8 cellular contexts compared by ENCODE assay signal in genomic region chr2:127857494-127857818, GRCh38. TPM values are rescaled to one million over a fixed set of nuclear protein-coding genes. Genes with fewer than 3 reads are reported as not detected.
A peak's percentile ranks its signal among the peaks of the same experiment; 100 is the strongest.
DNase-seq lines count a peak whose midpoint lies in the region; ATAC-seq and TF ChIP-seq lines count a peak whose summit lies in the region.

No MANE protein-coding gene starts in this region.

- H3K4me3 Mint-ChIP-seq in endothelial cell (ENCODE audit: unreplicated experiment), result peak overlapping the region; percentile 93
- H3K4me3 Mint-ChIP-seq in natural killer cell, result peak overlapping the region; percentile 92

- intact Hi-C loops in natural killer cell (cut with micrococcal nuclease), result loop anchor here (2.0 to 5.0 kb wide), 3 partner anchors 47 to 170 kb away; partner anchors contain the start of genes SAP130, SFT2D3 and WDR33

- H3K9me3 Mint-ChIP-seq in endothelial cell (ENCODE audit: unreplicated experiment) (no peaks in the 10 kb centered on the region), natural killer cell (no peaks in the 10 kb centered on the region)

- no peaks in the 10 kb centered on the region for H3K9me3 ChIP-seq in HUES48 (ENCODE audit: control insufficient read depth, insufficient read depth, low read length)

- H3K4me3 ChIP-seq in HUES48 (ENCODE audit: low read depth, low read length), result peak overlapping the region; percentile 76

- H3K27ac Mint-ChIP-seq in endothelial cell (ENCODE audit: unreplicated experiment) (peak overlapping the region; percentile 79), natural killer cell (peak overlapping the region; percentile 82 to 89)

- H3K36me3 Mint-ChIP-seq in endothelial cell (ENCODE audit: low read depth, unreplicated experiment) (no peaks in the 10 kb centered on the region), natural killer cell (no peaks in the 10 kb centered on the region)

- TF ChIP-seq CTCF in endothelial cell (IDR thresholded peaks at IDR 0.05; ENCODE audit: unreplicated experiment) (no peak), natural killer cell (IDR thresholded peaks at IDR 0.05) (no peak)

- peaks cover 11% of the 10 kb centered on the region for H3K4me1 ChIP-seq in HUES48 (ENCODE audit: control insufficient read depth, insufficient read depth, low read length)

- DNase-seq in SIG-M5 treated with dmso at 0.1 percent for 504 hours (lab: John Stamatoyannopoulos, UW; ENCODE audit: unreplicated experiment), result peak; percentile 30
- no peak for DNase-seq in SIG-M5 (lab: John Stamatoyannopoulos, UW)
- peak; percentile 2 for DNase-seq in T-helper 9 cell
- no peak for DNase-seq in endothelial cell (ENCODE audit: low spot score)
- no peak for DNase-seq in natural killer cell
- DNase-seq in NCI-H1436 treated with DMSO at 0.1 percent for 48 hours (lab: John Stamatoyannopoulos, UW), result no peak

- peak overlapping the region; percentile 73 for H3K27ac ChIP-seq in HUES48 (ENCODE audit: low read depth, low read length)

- no peaks in the 10 kb centered on the region for H3K27me3 ChIP-seq in HUES48 (ENCODE audit: control insufficient read depth, insufficient read depth, low read length)

- ATAC-seq in natural killer cell (no peak), GM21526 (IDR thresholded peaks at IDR 0.05; ENCODE audit: low FRiP score, unreplicated experiment) (no peak)

- H3K27me3 Mint-ChIP-seq in endothelial cell (ENCODE audit: unreplicated experiment) (peaks cover 4% of the 10 kb centered on the region), natural killer cell (ENCODE audit: low read depth in 2 of 2) (no peaks in the 10 kb centered on the region)

- H3K4me1 Mint-ChIP-seq in endothelial cell (ENCODE audit: unreplicated experiment) (peaks cover 16% of the 10 kb centered on the region), natural killer cell (peaks cover 24 to 46% of the 10 kb centered on the region in 2 donors)

- H3K9ac ChIP-seq in HUES48 (ENCODE audit: low read depth, low read length), result peak overlapping the region; percentile 81

- peaks cover 24% of the 10 kb centered on the region for H3K36me3 ChIP-seq in HUES48 (ENCODE audit: control insufficient read depth, insufficient read depth, low read length)

RNA-seq across cellular contexts. Expression of gene POLR2D, which starts 0.5 kb away (rescaled TPM):
- total RNA-seq in endothelial cell (ENCODE audit: unreplicated experiment) (24.4 TPM), natural killer cell (10 to 100 TPM; 25.4 to 30.7 (median 29.8) TPM)

RNA-seq across cellular contexts. Expression of gene AMMECR1L, which starts 28.3 kb away (rescaled TPM):
- 26.3 TPM for total RNA-seq in endothelial cell (ENCODE audit: unreplicated experiment)
- 10 to 100 TPM; 12.0 to 17.3 (median 13.6) TPM for total RNA-seq in natural killer cell

RNA-seq across cellular contexts. Expression of gene WDR33, which starts 46.5 kb away (rescaled TPM):
- total RNA-seq in endothelial cell (ENCODE audit: unreplicated experiment), result 52.1 TPM
- total RNA-seq in natural killer cell, result 10 to 100 TPM; 55.2 to 78.4 (median 55.3) TPM

Comparison
In these comparisons a context has a peak if more than half of its experiments do, and no peak if none do; other contexts are left out.
1. DNase-seq: peak in SIG-M5 treated with dmso at 0.1 percent for 504 hours (single experiment) and T-helper 9 cell (single experiment); none in SIG-M5 (single experiment), endothelial cell (single experiment), natural killer cell (single experiment) and NCI-H1436 treated with DMSO at 0.1 percent for 48 hours (single experiment).